8 cellular contexts compared by ENCODE assay signal in genomic region chr2:120442541-120442922, GRCh38.
DNase-seq lines count a peak whose midpoint lies in the region; ATAC-seq, FAIRE-seq and TF ChIP-seq lines count a peak whose summit lies in the region.

No MANE protein-coding gene starts in this region.

- no peaks in the 10 kb centered on the region for H3K27me3 ChIP-seq in body of pancreas

- TF ChIP-seq CTCF in LNCaP clone FGC (IDR thresholded peaks at IDR 0.05; ENCODE audit: control insufficient read depth, extremely low read depth, insufficient read depth) (no peak), body of pancreas (IDR thresholded peaks at IDR 0.05) (no peak), kidney (IDR thresholded peaks at IDR 0.05; ENCODE audit: borderline replicate concordance, extremely low read depth, insufficient read depth) (no peak)

- peaks cover 52% of the 10 kb centered on the region for H3K4me1 ChIP-seq in body of pancreas
- peaks cover 0 to 5% of the 10 kb centered on the region in 2 donors for H3K4me1 ChIP-seq in kidney (ENCODE audit: control insufficient read depth in 1 of 2, insufficient read depth in 1 of 2, low read depth in 1 of 2, low read length in 2 of 2)

- ATAC-seq in body of pancreas = peak; percentile 1
- no peak for ATAC-seq in GM21528 (IDR thresholded peaks at IDR 0.05; ENCODE audit: low FRiP score, unreplicated experiment)

- intact Hi-C loops in body of pancreas (cut with DNase I) (no loop called here), kidney (cut with DNase I) (no loop called here)

- FAIRE-seq in kidney (lab: Jason Lieb, UNC) = no peak

- 24 to 53% methylated on average over 16 of the region's 16 CpGs for WGBS in body of pancreas, 2 donors

- H3K9me3 ChIP-seq in body of pancreas (no peaks in the 10 kb centered on the region), kidney (ENCODE audit: control insufficient read depth in 1 of 2, low read length in 2 of 2) (no peaks in the 10 kb centered on the region)

- TF ChIP-seq POLR2A in body of pancreas (IDR thresholded peaks at IDR 0.05) = no peak

- H3K9ac ChIP-seq in kidney (ENCODE audit: low read length in 2 of 2) = peak overlapping the region; percentile 24 to 51

- DNase-seq in LNCaP clone FGC (ENCODE audit: low read depth) = no peak
- DNase-seq in body of pancreas = peak in 1 of 4 donors; percentile 12
- no peak for DNase-seq in kidney
- no peak for DNase-seq in kidney glomerular epithelial cell (lab: John Stamatoyannopoulos, UW)
- DNase-seq in HuH-7.5 (ENCODE audit: low spot score) = no peak
- no peak for DNase-seq in NCI-H1436 (lab: John Stamatoyannopoulos, UW)

- H3K27ac ChIP-seq in body of pancreas = peak overlapping the region; percentile 81 to 92 (median 84)
- H3K27ac ChIP-seq in kidney (ENCODE audit: low read depth in 2 of 2, low read length in 2 of 2) = no peak overlapping the region
- H3K27ac ChIP-seq in skin epidermis = peak overlapping the region in 1 of 21 experiments; percentile 11

- H3K36me3 ChIP-seq in body of pancreas (replicated peaks in 1 of 2; ENCODE audit: insufficient read depth in 1 of 2, low read depth in 2 of 2) (no peaks in the 10 kb centered on the region), kidney (ENCODE audit: control insufficient read depth in 1 of 2, insufficient read depth in 2 of 2, low read length in 2 of 2) (no peaks in the 10 kb centered on the region)

- H3K4me3 ChIP-seq in LNCaP clone FGC (ENCODE audit: low read depth, low read length) (peak overlapping the region; percentile 38; the same call in 1 of the 2 replicates), body of pancreas (no peak overlapping the region), kidney (ENCODE audit: low read length in 2 of 2) (peak overlapping the region; percentile 50 to 59), skin epidermis (peak overlapping the region in 4 of 7 experiments; percentile 8 to 29 (median 20))

Comparison
In these comparisons a context has a peak if more than half of its experiments do, and no peak if none do; other contexts are left out.
1. H3K4me3 ChIP-seq: peak in LNCaP clone FGC (single experiment), kidney (2 of 2) and skin epidermis (4 of 7); none in body of pancreas (0 of 2).
2. H3K27ac ChIP-seq: peak in body of pancreas (4 of 4); none in kidney (0 of 2).